Comparison of ENCODE assay signal across 8 cellular contexts in the genomic region with DNA sequence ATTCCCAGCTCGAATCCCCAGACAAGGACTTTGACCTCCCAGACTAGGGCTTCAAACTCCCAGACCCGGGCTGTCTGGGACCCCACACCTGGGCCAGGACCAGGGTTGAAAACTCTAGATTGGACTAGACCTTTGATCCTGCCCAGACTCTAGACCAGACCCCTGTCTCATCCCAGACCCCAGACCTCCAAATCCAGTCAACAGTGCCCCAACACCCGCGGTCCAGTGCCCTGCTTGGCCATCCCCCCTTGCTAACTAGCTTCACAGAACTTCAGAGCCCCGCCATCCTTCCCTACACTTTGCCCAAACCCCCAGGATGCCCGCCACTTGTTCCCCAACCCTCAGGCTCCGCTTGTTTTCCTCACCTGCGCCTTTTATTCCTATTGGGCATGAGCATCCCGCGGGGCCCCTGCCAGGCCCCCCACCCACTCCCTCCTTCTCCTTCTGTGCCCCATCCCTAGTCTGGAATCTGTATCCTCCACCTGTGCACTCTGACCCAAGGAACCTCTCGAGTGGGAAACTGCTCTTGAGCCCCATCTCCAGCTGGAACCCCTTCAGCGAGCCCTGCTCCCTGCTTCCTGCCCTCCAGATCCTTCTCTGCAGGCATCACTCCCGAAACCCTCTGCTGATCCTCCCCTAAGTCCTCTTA. TPM values are rescaled to one million over a fixed set of nuclear protein-coding genes. Genes with fewer than 3 reads are reported as not detected.
DNase-seq lines count a peak whose midpoint lies in the region; ATAC-seq, FAIRE-seq and TF ChIP-seq lines count a peak whose summit lies in the region.

No MANE protein-coding gene starts in this region.

- no peaks in the 10 kb centered on the region for H3K9me3 ChIP-seq in sigmoid colon

- TF ChIP-seq CTCF in fibroblast of the aortic adventitia (IDR thresholded peaks at IDR 0.05; ENCODE audit: insufficient read depth, low read length) (no peak), sigmoid colon (IDR thresholded peaks at IDR 0.05) (no peak)

- CTCF ChIA-PET in T-cell (lab: Charles Lee) = interaction anchor here (0.8 to 1.4 kb wide), 2 partner anchors 10 to 23 kb away, joined by 4 read pairs; no protein-coding TSS in a partner anchor

- ATAC-seq in T-cell (replicated peaks in 1 of 4) (no peak), HG03045 (IDR thresholded peaks at IDR 0.05; ENCODE audit: unreplicated experiment) (no peak)

- H3K4me1 ChIP-seq in sigmoid colon = peaks cover 0 to 60% (median 46%) of the 10 kb centered on the region in 4 donors

- intact Hi-C loops in sigmoid colon (cut with DNase I) = no loop called here

- POLR2A ChIA-PET in T-cell (lab: Charles Lee) = interaction anchor here (0.6 to 1.5 kb wide), 2 partner anchors 10 to 296 kb away, joined by 7 to 8 read pairs; no protein-coding TSS in a partner anchor

- H3K27me3 Mint-ChIP-seq in T-cell = no peaks in the 10 kb centered on the region

- peak overlapping the region; percentile 95 to 96 for H3K27ac Mint-ChIP-seq in T-cell

- H3K4me3 Mint-ChIP-seq in T-cell = peak overlapping the region; percentile 95 to 98 (median 97)

- H3K9me3 Mint-ChIP-seq in T-cell = no peaks in the 10 kb centered on the region

- no peaks in the 10 kb centered on the region for H3K27me3 ChIP-seq in sigmoid colon

- no peak for DNase-seq in GM18507 (ENCODE audit: extremely low spot score, insufficient read length, low read depth)
- no peak for DNase-seq in T-cell
- no peak for DNase-seq in fibroblast of the aortic adventitia (ENCODE audit: low read depth)
- no peak for DNase-seq in sigmoid colon
- no peak for DNase-seq in SW 1271 (lab: John Stamatoyannopoulos, UW)
- no peak for DNase-seq in activated CD4-positive, CD25-positive, alpha-beta regulatory T cell treated with anti-CD3 and anti-CD28 coated beads, Interleukin-2, amount 50 U/mL, for 72 hours
- no peak for DNase-seq in islet precursor cell

- no peaks in the 10 kb centered on the region for H3K36me3 ChIP-seq in sigmoid colon

- H3K4me3 ChIP-seq in fibroblast of the aortic adventitia (ENCODE audit: low read depth, low read length) (peak overlapping the region; percentile 93), sigmoid colon (peak overlapping the region; percentile 63 to 96 (median 74))

- peak; percentile 63 for FAIRE-seq in GM18507 (lab: Jason Lieb, UNC)

- TF ChIP-seq EP300 in sigmoid colon (IDR thresholded peaks at IDR 0.05) = no peak

- WGBS in sigmoid colon, 2 donors = 3 to 21% methylated on average over 13 of the region's 13 CpGs

- peaks cover 41 to 60% (median 46%) of the 10 kb centered on the region in 3 donors for H3K4me1 Mint-ChIP-seq in T-cell

- H3K27ac ChIP-seq in sigmoid colon = peak overlapping the region; percentile 87 to 94 (median 90)

- H3K36me3 Mint-ChIP-seq in T-cell = peaks cover 10% of the 10 kb centered on the region

- no peak for TF ChIP-seq POLR2A in sigmoid colon (IDR thresholded peaks at IDR 0.05)

RNA-seq across cellular contexts. Expression of a gene that starts 0.6 kb away (rescaled TPM):
- total RNA-seq in T-cell (100 to 1,000 TPM; 257 to 313 (median 287) TPM), fibroblast of the aortic adventitia (ENCODE audit: low replicate concordance) (195 and 203 TPM in 2 replicates), sigmoid colon (100 to 1,000 TPM; 149 to 171 (median 163) TPM)
- 100 to 1,000 TPM in 1 of 3 donors, 10 to 100 TPM in 2; 43.9 to 125 (median 64.3) TPM for polyA plus RNA-seq in sigmoid colon

RNA-seq across cellular contexts. Expression of a gene that starts 31.5 kb away (rescaled TPM):
- total RNA-seq in T-cell (under 1 TPM in 4 of 5 donors, not detected in 1; 0.29 to 0.98 (median 0.44) TPM), fibroblast of the aortic adventitia (ENCODE audit: low replicate concordance) (0.27 TPM in 1 of 2 replicates, not detected in the other), sigmoid colon (under 1 TPM in 1 of 4 donors, not detected in 3; 0.28 TPM)
- under 1 TPM in 1 of 3 donors, not detected in 2; 0.07 TPM for polyA plus RNA-seq in sigmoid colon

RNA-seq across cellular contexts. Expression of a gene that starts 32.3 kb away (rescaled TPM):
- total RNA-seq in T-cell = 1 to 10 TPM in 3 of 5 donors, under 1 TPM in 2; 0.33 to 2.5 (median 1.5) TPM
- 9.7 and 110 TPM in 2 replicates for total RNA-seq in fibroblast of the aortic adventitia (ENCODE audit: low replicate concordance)
- 10 to 100 TPM in 3 of 4 donors, 1 to 10 TPM in 1; 7.9 to 54.6 (median 25.0) TPM for total RNA-seq in sigmoid colon
- 10 to 100 TPM; 12.0 to 39.2 (median 15.3) TPM for polyA plus RNA-seq in sigmoid colon

RNA-seq across cellular contexts. Expression of a gene that starts 42.3 kb away (rescaled TPM):
- not detected for total RNA-seq in T-cell
- total RNA-seq in fibroblast of the aortic adventitia (ENCODE audit: low replicate concordance) = not detected in 2 replicates
- not detected for total RNA-seq in sigmoid colon
- polyA plus RNA-seq in sigmoid colon = under 1 TPM in 2 of 3 donors, not detected in 1; 0.13 to 0.46 TPM

RNA-seq across cellular contexts. Expression of a gene that starts 45.2 kb away (rescaled TPM):
- total RNA-seq in T-cell = under 1 TPM in 1 of 5 donors, not detected in 4; 0.28 TPM
- total RNA-seq in fibroblast of the aortic adventitia (ENCODE audit: low replicate concordance) = not detected in 2 replicates
- total RNA-seq in sigmoid colon = not detected
- under 1 TPM in 1 of 3 donors, not detected in 2; 0.06 TPM for polyA plus RNA-seq in sigmoid colon
